ENCODE assay signal across 9 cellular contexts in the genomic region with DNA sequence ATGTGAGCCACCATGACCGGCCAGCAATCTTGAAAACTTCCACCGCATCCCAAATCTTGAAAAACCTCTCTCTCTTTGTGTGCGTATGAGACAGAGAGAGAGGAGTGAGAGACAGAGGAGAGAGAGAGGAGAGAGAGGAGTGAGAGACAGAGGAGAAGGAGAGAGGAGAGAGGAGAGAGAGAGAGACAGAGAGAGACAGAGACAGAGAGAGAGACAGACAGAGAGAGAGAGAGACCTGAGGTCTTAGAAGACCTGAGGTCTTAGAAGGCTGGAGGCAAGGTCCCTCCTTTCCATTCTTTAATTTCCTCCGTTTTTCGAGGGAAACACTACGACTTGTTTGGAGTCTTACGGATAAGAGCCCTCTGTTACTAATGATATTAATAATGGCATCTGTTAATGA. TPM values are rescaled to one million over a fixed set of nuclear protein-coding genes. Genes with fewer than 3 reads are reported as not detected.
DNase-seq lines count a peak whose midpoint lies in the region; ATAC-seq and TF ChIP-seq lines count a peak whose summit lies in the region.
"Had no signal": no experiment of that assay in that cellular context is flagged by ENCODE, and none has a peak within 500 bp of the region (broad histone marks: within the 10 kb centered on the region; RNA-seq: fewer than 3 reads in every experiment).

No MANE protein-coding gene starts in this region.

- peaks cover 8% of the 10 kb centered on the region for H3K27me3 Mint-ChIP-seq in CD4-positive, CD25-positive, alpha-beta regulatory T cell
- H3K27me3 Mint-ChIP-seq in progenitor cell of endocrine pancreas, result no peaks in the 10 kb centered on the region

- peak overlapping the region; percentile 26 to 93 (median 83) for H3K27ac Mint-ChIP-seq in CD4-positive, CD25-positive, alpha-beta regulatory T cell
- no peak overlapping the region for H3K27ac Mint-ChIP-seq in progenitor cell of endocrine pancreas

- H3K36me3 ChIP-seq in CD4-positive, CD25-positive, alpha-beta regulatory T cell (ENCODE audit: control insufficient read depth, insufficient read depth, low read length), result no peaks in the 10 kb centered on the region
- no peaks in the 10 kb centered on the region for H3K36me3 ChIP-seq in OCI-LY1 (ENCODE audit: insufficient read depth, low read length)
- H3K36me3 ChIP-seq in esophagus muscularis mucosa, result no peaks in the 10 kb centered on the region
- H3K36me3 ChIP-seq: spleen had no signal

- DNase-seq in CD4-positive, CD25-positive, alpha-beta regulatory T cell, result no peak
- DNase-seq in esophagus muscularis mucosa (ENCODE audit: extremely low spot score) (no peak), progenitor cell of endocrine pancreas (ENCODE audit: low spot score, unreplicated experiment) (no peak), D341Med (ENCODE audit: low spot score) (no peak), posterior vena cava (ENCODE audit: low spot score) (no peak)

- no peaks in the 10 kb centered on the region for H3K36me3 Mint-ChIP-seq in CD4-positive, CD25-positive, alpha-beta regulatory T cell
- no peaks in the 10 kb centered on the region for H3K36me3 Mint-ChIP-seq in progenitor cell of endocrine pancreas (ENCODE audit: insufficient read depth)

- no peaks in the 10 kb centered on the region for H3K79me2 ChIP-seq in OCI-LY1 (ENCODE audit: insufficient read depth, low read length)

- no peaks in the 10 kb centered on the region for H3K27me3 ChIP-seq in CD4-positive, CD25-positive, alpha-beta regulatory T cell (ENCODE audit: control insufficient read depth, insufficient read depth, low read length)
- H3K27me3 ChIP-seq in OCI-LY1 (ENCODE audit: insufficient read depth, low read length) (no peaks in the 10 kb centered on the region; the same call in 1 of the 2 replicates), esophagus muscularis mucosa (no peaks in the 10 kb centered on the region)
- H3K27me3 ChIP-seq: spleen had no signal

- peaks cover 3 to 10% (median 7%) of the 10 kb centered on the region in 4 donors for H3K4me1 Mint-ChIP-seq in CD4-positive, CD25-positive, alpha-beta regulatory T cell
- H3K4me1 Mint-ChIP-seq in progenitor cell of endocrine pancreas (ENCODE audit: low read depth), result peaks cover 11% of the 10 kb centered on the region

- H3K4me3 ChIP-seq in CD4-positive, CD25-positive, alpha-beta regulatory T cell (ENCODE audit: low read depth, low read length), result peak overlapping the region; percentile 55
- H3K4me3 ChIP-seq in OCI-LY1 (ENCODE audit: low read depth, low read length, poor library complexity, severe bottlenecking) (no peak overlapping the region), esophagus muscularis mucosa (peak overlapping the region; percentile 40 to 59 (median 44))

- no peak overlapping the region for H2AFZ ChIP-seq in OCI-LY1 (ENCODE audit: low read length)

- no peaks in the 10 kb centered on the region for H4K20me1 ChIP-seq in OCI-LY1 (ENCODE audit: insufficient read depth, low read length)

- no peak overlapping the region for H3K9ac ChIP-seq in OCI-LY1 (ENCODE audit: low read length)

- H3K27ac ChIP-seq in CD4-positive, CD25-positive, alpha-beta regulatory T cell (ENCODE audit: insufficient read depth, low read length, poor library complexity, severe bottlenecking), result no peak overlapping the region
- H3K27ac ChIP-seq in OCI-LY1 (ENCODE audit: low read depth, low read length, poor library complexity, severe bottlenecking), result no peak overlapping the region
- peak overlapping the region in 2 of 4 donors; percentile 17 to 53 for H3K27ac ChIP-seq in esophagus muscularis mucosa (replicated peaks in 1 of 4)
- H3K27ac ChIP-seq: spleen had no signal

- H3K4me1 ChIP-seq in CD4-positive, CD25-positive, alpha-beta regulatory T cell (ENCODE audit: control insufficient read depth, insufficient read depth, low read length, poor library complexity, severe bottlenecking), result peaks cover 4% of the 10 kb centered on the region
- H3K4me1 ChIP-seq in OCI-LY1 (ENCODE audit: insufficient read depth, low read length, severe bottlenecking) (no peaks in the 10 kb centered on the region), esophagus muscularis mucosa (peaks cover 9 to 13% (median 11%) of the 10 kb centered on the region in 4 donors)

- H3F3A ChIP-seq in OCI-LY1 (ENCODE audit: insufficient read depth, low read length), result no peaks in the 10 kb centered on the region

- ATAC-seq in CD4-positive, CD25-positive, alpha-beta regulatory T cell (ENCODE audit: low read depth in 2 of 2), result no peak
- ATAC-seq in GM21360 (IDR thresholded peaks at IDR 0.05; ENCODE audit: unreplicated experiment), result no peak
- no peak for ATAC-seq in HG02884 (IDR thresholded peaks at IDR 0.05; ENCODE audit: unreplicated experiment)

- intact Hi-C loops in esophagus muscularis mucosa (cut with DNase I) (no loop called here), posterior vena cava (cut with DNase I) (loop anchor here in 1 of 2 donors (10.0 kb wide), 1 partner anchor 125 kb away; no protein-coding TSS in a partner anchor)

- TF ChIP-seq CTCF in OCI-LY1 (IDR thresholded peaks at IDR 0.05; ENCODE audit: low read length) (no peak), esophagus muscularis mucosa (IDR thresholded peaks at IDR 0.05) (no peak), progenitor cell of endocrine pancreas (IDR thresholded peaks at IDR 0.05; ENCODE audit: unreplicated experiment) (no peak)

- H3K4me3 Mint-ChIP-seq in CD4-positive, CD25-positive, alpha-beta regulatory T cell, result peak overlapping the region in 3 of 4 donors; percentile 69 to 83 (median 79)
- peak overlapping the region; percentile 48 for H3K4me3 Mint-ChIP-seq in progenitor cell of endocrine pancreas (ENCODE audit: low read depth)

- TF ChIP-seq EP300 in esophagus muscularis mucosa (IDR thresholded peaks at IDR 0.05), result no peak

- no peaks in the 10 kb centered on the region for H3K9me3 ChIP-seq in CD4-positive, CD25-positive, alpha-beta regulatory T cell (ENCODE audit: control insufficient read depth in 2 of 2, low read length in 2 of 2)
- H3K9me3 ChIP-seq in OCI-LY1 (ENCODE audit: low read length) (no peaks in the 10 kb centered on the region), esophagus muscularis mucosa (no peaks in the 10 kb centered on the region)
- H3K9me3 ChIP-seq: spleen had no signal

- H3K4me2 ChIP-seq in OCI-LY1 (ENCODE audit: low read length), result peak overlapping the region; percentile 23; the same call in 1 of the 2 replicates

- TF ChIP-seq POLR2A in esophagus muscularis mucosa (IDR thresholded peaks at IDR 0.05; ENCODE audit: low read depth), result no peak

- H3K9me2 ChIP-seq in OCI-LY1 (ENCODE audit: low read depth, low read length), result no peaks in the 10 kb centered on the region

- WGBS in esophagus muscularis mucosa, result 43% methylated on average over 7 of the region's 7 CpGs

- peaks cover 0 to 1% (median 0%) of the 10 kb centered on the region in 7 donors for H3K9me3 Mint-ChIP-seq in CD4-positive, CD25-positive, alpha-beta regulatory T cell
- H3K9me3 Mint-ChIP-seq in progenitor cell of endocrine pancreas (ENCODE audit: low read depth), result no peaks in the 10 kb centered on the region

RNA-seq across cellular contexts. Expression of gene TMEM40, which starts 39.5 kb away (rescaled TPM):
- total RNA-seq in CD4-positive, CD25-positive, alpha-beta regulatory T cell, result 4.4 TPM
- polyA plus RNA-seq in CD4-positive, CD25-positive, alpha-beta regulatory T cell, result not detected
- total RNA-seq in esophagus muscularis mucosa (not detected), progenitor cell of endocrine pancreas (0.36 TPM in 1 of 2 replicates, not detected in the other), posterior vena cava (not detected)

RNA-seq across cellular contexts. Expression of gene RAF1, which starts 55.6 kb away (rescaled TPM):
- total RNA-seq in CD4-positive, CD25-positive, alpha-beta regulatory T cell, result 133 TPM
- polyA plus RNA-seq in CD4-positive, CD25-positive, alpha-beta regulatory T cell, result 10 to 100 TPM; 54.1 to 73.5 (median 66.3) TPM
- total RNA-seq in esophagus muscularis mucosa (100 to 1,000 TPM; 113 to 153 (median 116) TPM), progenitor cell of endocrine pancreas (135 and 139 TPM in 2 replicates), posterior vena cava (10 to 100 TPM; 73.9 to 85.4 TPM)
